In genomic region chr9:32251539-32251938, GRCh38 we compare ENCODE assay signal across 8 cellular contexts.
A peak's percentile ranks its signal among the peaks of the same experiment; 100 is the strongest.
DNase-seq lines count a peak whose midpoint lies in the region; ATAC-seq and TF ChIP-seq lines count a peak whose summit lies in the region.

No MANE protein-coding gene starts in this region.

- no peaks in the 10 kb centered on the region for H3K4me1 ChIP-seq in colonic mucosa
- H3K4me1 ChIP-seq in mesendoderm (ENCODE audit: control insufficient read depth, low read depth, low read length): no peaks in the 10 kb centered on the region

- H2BK5ac ChIP-seq in mesendoderm (ENCODE audit: low read length): no peak overlapping the region

- no peak for TF ChIP-seq POLR2A in NB4 (IDR thresholded peaks at IDR 0.05; ENCODE audit: extremely low read depth, insufficient read length)

- no peak overlapping the region for H2BK15ac ChIP-seq in mesendoderm (replicated peaks; ENCODE audit: low read depth)

- no peak overlapping the region for H4K8ac ChIP-seq in mesendoderm (ENCODE audit: low read depth, low read length)

- H4K5ac ChIP-seq in mesendoderm (ENCODE audit: low read length): no peak overlapping the region

- no CpG with 5 or more reads among the region's 5 CpGs for WGBS in mesendoderm (ENCODE audit: extremely low coverage, insufficient coverage, low lambda C conversion rate)

- H3K9ac ChIP-seq in colonic mucosa (ENCODE audit: low read depth in 2 of 2, low read length in 2 of 2) (no peak overlapping the region), mesendoderm (ENCODE audit: low read length) (no peak overlapping the region)

- H2BK120ac ChIP-seq in mesendoderm (ENCODE audit: low read depth, low read length): no peak overlapping the region

- no peak overlapping the region for H3K18ac ChIP-seq in mesendoderm (ENCODE audit: low read length)

- no peak overlapping the region for H3K23ac ChIP-seq in mesendoderm (ENCODE audit: low read length)

- H3K4ac ChIP-seq in mesendoderm (ENCODE audit: low read depth, low read length): no peak overlapping the region

- TF ChIP-seq CTCF in GM12873 (IDR thresholded peaks at IDR 0.05; ENCODE audit: insufficient read depth, low read depth, low read length, missing control alignments): peak; percentile 80
- TF ChIP-seq CTCF in NB4 (IDR thresholded peaks at IDR 0.05; ENCODE audit: low read depth, low read length): peak; percentile 99
- peak; percentile 35 for TF ChIP-seq CTCF in colonic mucosa (IDR thresholded peaks at IDR 0.05)

- H3K79me1 ChIP-seq in mesendoderm (ENCODE audit: low read length): no peaks in the 10 kb centered on the region

- no peaks in the 10 kb centered on the region for H3K27me3 ChIP-seq in colonic mucosa
- H3K27me3 ChIP-seq in mesendoderm (ENCODE audit: insufficient read depth, low read length, poor library complexity): no peaks in the 10 kb centered on the region

- intact Hi-C loops in colonic mucosa (cut with DNase I): no loop called here

- H3K4me2 ChIP-seq in mesendoderm (ENCODE audit: low read length): no peak overlapping the region

- no peaks in the 10 kb centered on the region for H3K79me2 ChIP-seq in mesendoderm (ENCODE audit: control insufficient read depth, insufficient read depth, low read length)

- H2AK5ac ChIP-seq in mesendoderm (ENCODE audit: low read length): no peak overlapping the region

- peak; percentile 63 for DNase-seq in ACHN
- peak; percentile 84 for DNase-seq in NB4 (ENCODE audit: low read depth)
- DNase-seq in SK-N-DZ (ENCODE audit: low spot score): peak; percentile 70
- peak; percentile 50 for DNase-seq in colonic mucosa
- DNase-seq in mesendoderm: peak; percentile 75
- no peak for DNase-seq in 8988T

- H3K9me3 ChIP-seq in colonic mucosa: no peaks in the 10 kb centered on the region

- H3K4me3 ChIP-seq in NB4 (ENCODE audit: low read depth, low read length) (no peak overlapping the region), colonic mucosa (no peak overlapping the region), mesendoderm (ENCODE audit: low read length) (no peak overlapping the region)

- in situ Hi-C loops in ACHN (cut with HindIII; ENCODE audit: low pct_ligation_motif_present, low pct_unique_long_range_greater_than_20kb, low sequenced_read_pairs): no loop called here

- H3K27ac ChIP-seq in colonic mucosa (no peak overlapping the region), mesendoderm (ENCODE audit: low read depth, low read length) (no peak overlapping the region)

- ATAC-seq in HG02642 (IDR thresholded peaks at IDR 0.05; ENCODE audit: poor library complexity, unreplicated experiment): peak; percentile 78

- H3K36me3 ChIP-seq in colonic mucosa: no peaks in the 10 kb centered on the region
- H3K36me3 ChIP-seq in mesendoderm (ENCODE audit: control insufficient read depth, insufficient read depth, low read length): no peaks in the 10 kb centered on the region

- H3K56ac ChIP-seq in mesendoderm (ENCODE audit: low read length): no peak overlapping the region

Comparison
In these comparisons a context has a peak if more than half of its experiments do, and no peak if none do; other contexts are left out.
1. CTCF ChIP-seq: peak in every context shown above with its lines; median percentile 99 in NB4; 80 in GM12873; 35 in colonic mucosa.